ENCODE assay signal across 12 cellular contexts in the genomic region with DNA sequence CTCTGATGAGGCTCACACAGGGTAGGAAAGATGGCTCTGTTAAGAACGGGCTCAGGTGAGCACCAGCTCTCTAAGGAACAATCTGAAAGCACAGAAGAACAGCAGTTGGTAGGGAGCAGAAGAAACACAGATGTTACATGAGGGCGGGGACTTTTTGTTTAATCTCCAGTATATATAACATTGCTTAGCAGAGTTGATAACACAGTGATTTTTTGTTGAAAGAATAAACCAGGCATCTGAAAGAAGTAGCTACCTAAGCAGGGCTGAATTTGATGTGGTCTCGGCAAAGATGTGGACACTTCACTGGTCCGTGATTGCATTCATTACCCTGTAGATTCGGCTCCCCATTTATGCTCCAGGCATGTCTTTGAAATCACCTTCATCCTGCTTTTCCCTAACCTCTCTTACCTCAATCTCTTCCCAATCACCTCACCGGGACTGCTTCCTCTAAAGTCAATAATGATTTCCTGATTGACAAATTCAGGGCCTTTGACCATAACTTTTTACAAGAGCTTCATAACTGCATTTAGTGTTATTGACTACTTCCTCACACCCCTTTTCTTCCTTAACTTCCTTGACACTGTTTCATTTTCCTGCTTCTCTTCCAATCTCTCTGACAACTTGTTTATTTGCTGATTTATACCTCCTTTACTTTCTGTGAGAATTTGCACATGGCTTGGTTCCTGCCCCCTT. TPM values are rescaled to one million over a fixed set of nuclear protein-coding genes. Genes with fewer than 3 reads are reported as not detected.
"Had no signal": no experiment of that assay in that cellular context is flagged by ENCODE, and none has a peak within 500 bp of the region (broad histone marks: within the 10 kb centered on the region; RNA-seq: fewer than 3 reads in every experiment).

No MANE protein-coding gene starts in this region.

- ATAC-seq: left lobe of liver, pancreas had no signal

- DNase-seq: activated CD4-positive, alpha-beta T cell treated with anti-CD3 and anti-CD28 coated beads, Interleukin-2, amount 50 U/mL, for 4 hours; activated effector memory CD4-positive, alpha-beta T cell treated with Interleukin-2 at 50 U/mL for 16 hours; esophagus squamous epithelium; foreskin fibroblast; mammary epithelial cell; pancreas; stimulated activated CD4-positive, alpha-beta T cell treated with anti-CD3 and anti-CD28 coated beads, Interleukin-4, amount 100 ng/mL, for 1 hour; stimulated activated CD8-positive, alpha-beta memory T cell treated with anti-CD3 and anti-CD28 coated beads, Interleukin-4, amount 100 ng/mL, for 48 hours had no signal

- H3K36me3 ChIP-seq: ascending aorta, esophagus squamous epithelium, pancreas had no signal

- H3K4me1 ChIP-seq: ascending aorta, pancreas had no signal

- H3K9me3 ChIP-seq: ascending aorta, esophagus squamous epithelium, pancreas had no signal

- H3K27ac ChIP-seq: ascending aorta, esophagus squamous epithelium, pancreas had no signal

- H3K27me3 ChIP-seq: ascending aorta, esophagus squamous epithelium, pancreas had no signal

- H3K4me3 ChIP-seq: ascending aorta, esophagus squamous epithelium, pancreas had no signal

- H3K4me3 Mint-ChIP-seq: neural crest cell had no signal

RNA-seq across cellular contexts. Expression of a gene that starts 34.4 kb away (rescaled TPM):
- total RNA-seq: ascending aorta, bronchial epithelial cell, mammary epithelial cell had no signal
